Comparison of ENCODE assay signal across 10 cellular contexts in genomic region chr14:90388437-90388836, GRCh38. TPM values are rescaled to one million over a fixed set of nuclear protein-coding genes. Genes with fewer than 3 reads are reported as not detected.
A peak's percentile ranks its signal among the peaks of the same experiment; 100 is the strongest.
DNase-seq lines count a peak whose midpoint lies in the region; ATAC-seq, FAIRE-seq and TF ChIP-seq lines count a peak whose summit lies in the region.
"Had no signal": no experiment of that assay in that cellular context is flagged by ENCODE, and none has a peak within 500 bp of the region (broad histone marks: within the 10 kb centered on the region; RNA-seq: fewer than 3 reads in every experiment).

No MANE protein-coding gene starts in this region.

- in situ Hi-C loops in Caki2 (cut with HindIII; ENCODE audit: low pct_unique_long_range_greater_than_20kb, low sequenced_read_pairs): no loop called here
- in situ Hi-C loops in astrocyte of the spinal cord (cut with HindIII; ENCODE audit: low sequenced_read_pairs): no loop called here
- in situ Hi-C loops in HepG2 (cut with HindIII; ENCODE audit: extremely low pct_ligation_motif_present, low pct_unique_long_range_greater_than_20kb): no loop called here

- intact Hi-C loops in HepG2 (cut with micrococcal nuclease; ENCODE audit: unreplicated experiment): no loop called here

- no peak overlapping the region for H3K9ac ChIP-seq in HepG2 (ENCODE audit: insufficient read depth, low read depth, low read length)

- no peak for TF ChIP-seq RAD21 in HepG2 (CRISPR knock-in tag; IDR thresholded peaks at IDR 0.05)

- H3K9me3 ChIP-seq in HepG2 (ENCODE audit: low read length): no peaks in the 10 kb centered on the region

- POLR2A ChIA-PET in HepG2 (lab: Yijun Ruan, JAX): interaction anchor here (8.4 kb wide), 1 partner anchor 8 kb away, joined by 105 read pairs; the partner anchor contains the start of gene CALM1

- no peak overlapping the region for H3K27ac ChIP-seq in HepG2 (ENCODE audit: extremely low read length, insufficient read depth, low read length)

- H2AFZ ChIP-seq in HepG2 (ENCODE audit: low read length): no peak overlapping the region

- peaks cover 28% of the 10 kb centered on the region for H3K4me1 ChIP-seq in HepG2 (ENCODE audit: insufficient read depth, low read length)

- DNase-seq in Caki2 (ENCODE audit: low read depth) (peak; percentile 61), HPDE6-E6E7 (ENCODE audit: extremely low spot score) (peak; percentile 76), astrocyte of the spinal cord (ENCODE audit: low read depth, low spot score) (peak; percentile 77), HepG2 (ENCODE audit: low spot score) (no peak), NCI-H2081 (lab: John Stamatoyannopoulos, UW) (no peak), DMS114 treated with DMSO at 0.1 percent for 48 hours (lab: John Stamatoyannopoulos, UW; ENCODE audit: unreplicated experiment) (no peak), CD1c-positive myeloid dendritic cell (ENCODE audit: extremely low spot score) (no peak)
- no peak for DNase-seq in stimulated activated naive CD4-positive, alpha-beta T cell treated with Interleukin-2 at 50 U/mL for 16 hours (lab: John Stamatoyannopoulos, UW)

- no peak for ATAC-seq in HepG2
- ATAC-seq: Right ventricle myocardium inferior had no signal

- no peak for TF ChIP-seq POLR2A in HepG2 (IDR thresholded peaks at IDR 0.05; ENCODE audit: insufficient read depth in 1 of 2, low read depth in 2 of 2, low read length in 2 of 2)

- peaks cover 0 to 5% of the 10 kb centered on the region in 2 experiments; a peak in 1 of 5 replicates for H3K27me3 ChIP-seq in HepG2 (ENCODE audit: control insufficient read depth in 1 of 2, insufficient read depth in 2 of 2, low read length in 2 of 2)

- no peak for FAIRE-seq in HepG2 (lab: Jason Lieb, UNC)
- FAIRE-seq: GM18507 had no signal

- no peak overlapping the region for H3K4me2 ChIP-seq in HepG2 (ENCODE audit: low read depth, low read length)

- H3K4me3 ChIP-seq in astrocyte of the spinal cord (ENCODE audit: low read depth, low read length) (no peak overlapping the region), HepG2 (replicated peaks in 1 of 3; ENCODE audit: insufficient read depth in 1 of 3, low read depth in 2 of 3, low read length in 3 of 3) (no peak overlapping the region)

- no peak for TF ChIP-seq CTCF in astrocyte of the spinal cord (IDR thresholded peaks at IDR 0.05; ENCODE audit: low read depth, low read length)
- no peak for TF ChIP-seq CTCF in HepG2 (CRISPR knock-in tag; IDR thresholded peaks at IDR 0.05)

- WGBS in HepG2 (ENCODE audit: low lambda C conversion rate): 54% methylated on average over 4 of the region's 4 CpGs

- H3K79me2 ChIP-seq in HepG2 (ENCODE audit: insufficient read depth, low read length): no peaks in the 10 kb centered on the region

- H4K20me1 ChIP-seq in HepG2 (ENCODE audit: insufficient read depth, low read length): no peaks in the 10 kb centered on the region

- TF ChIP-seq EP300 in HepG2 (IDR thresholded peaks at IDR 0.05; ENCODE audit: low read depth in 2 of 2, low read length in 2 of 2) (no peak), HepG2 (CRISPR knock-in tag; IDR thresholded peaks at IDR 0.05; ENCODE audit: borderline replicate concordance) (no peak)

- H3K36me3 ChIP-seq in HepG2 (replicated peaks in 1 of 2; ENCODE audit: control insufficient read depth in 1 of 2, insufficient read depth in 2 of 2, low read length in 2 of 2): no peaks in the 10 kb centered on the region

- CTCF ChIA-PET in HepG2 (lab: Yijun Ruan, JAX; ENCODE audit: low intra/inter-chr PET ratio, low total read pairs): no interaction called here

- no TSS peak for BruUV-seq in HepG2 (replicated peaks; lab: Mats Ljungman, UMichigan)

TF ChIP-seq in HepG2, 621 proteins besides CTCF, POLR2A, EP300 and RAD21:
- TF ChIP-seq STAG1 (CRISPR knock-in tag; IDR thresholded peaks at IDR 0.05): no peak
- TF ChIP-seq FOSL2 (CRISPR knock-in tag; IDR thresholded peaks at IDR 0.05): peak; percentile 38; the same call in 1 of the 2 replicates
- TF ChIP-seq ZSCAN9 (CRISPR knock-in tag; IDR thresholded peaks at IDR 0.05; ENCODE audit: borderline replicate concordance): no peak
- 0 out of 2 replicates have a peak, but pooled peaks have one; percentile 70 for TF ChIP-seq NFE2 (CRISPR knock-in tag; IDR thresholded peaks at IDR 0.05)
- no peak for TF ChIP-seq KMT2A (CRISPR knock-in tag; IDR thresholded peaks at IDR 0.05)
- peak; percentile 100 for TF ChIP-seq MAFF (IDR thresholded peaks at IDR 0.05; ENCODE audit: low read depth, low read length)
- TF ChIP-seq KDM3A (CRISPR knock-in tag; IDR thresholded peaks at IDR 0.05; ENCODE audit: low read depth): no peak
- TF ChIP-seq MAFG (CRISPR knock-in tag; IDR thresholded peaks at IDR 0.05): peak; percentile 90
- peak; percentile 100 for TF ChIP-seq MAFK (conservative IDR thresholded peaks at IDR 0.05 in 1 of 2, IDR thresholded peaks at IDR 0.05 in 1 of 2; ENCODE audit: low read length in 2 of 2)
- peak; percentile 95 for TF ChIP-seq NFE2L2 (IDR thresholded peaks at IDR 0.05; ENCODE audit: low read length)

RNA-seq across cellular contexts. Expression of gene CALM1, which starts 8.4 kb away (rescaled TPM):
- 308 and 396 TPM in 2 replicates for total RNA-seq in Caki2 (2014; rRNA removed; shearing (Covaris generic); ENCODE audit: low replicate concordance)
- 238 and 346 TPM in 2 replicates for total RNA-seq in HepG2 (2016; rRNA removed; fragmentation: Illumina TruSeq; extraction: Trizol)
- 29.6 and 47.4 TPM in 2 replicates for total RNA-seq in HepG2 (2016; cell fraction: cytosol; rRNA removed; fragmentation: Illumina TruSeq; extraction: Trizol; ENCODE audit: low read depth)
- total RNA-seq in HepG2 (2016; cell fraction: insoluble cytoplasmic fraction; rRNA removed; fragmentation: Illumina TruSeq; extraction: Trizol): 242 and 366 TPM in 2 replicates
- 98.2 and 111 TPM in 2 replicates for total RNA-seq in HepG2 (2016; cell fraction: membrane; rRNA removed; fragmentation: Illumina TruSeq; extraction: Trizol)
- total RNA-seq in HepG2 (2016; cell fraction: nucleus; rRNA removed; fragmentation: Illumina TruSeq; extraction: Trizol): 91.7 and 108 TPM in 2 replicates
- polyA plus RNA-seq in HepG2 (2011; rRNA removed): 80.5 and 110 TPM in 2 replicates
- 96.0 and 112 TPM in 2 replicates for polyA plus RNA-seq in HepG2 (2011; cell fraction: cytosol; rRNA removed)
- 50.1 and 52.3 TPM in 2 replicates for polyA plus RNA-seq in HepG2 (2011; cell fraction: nucleus; rRNA removed)
- 119 and 120 TPM in 2 replicates for polyA plus RNA-seq in HepG2 (2012)
- polyA plus RNA-seq in HepG2 (2016; cell fraction: cytosol; fragmentation: Illumina TruSeq; extraction: Trizol; ENCODE audit: low read depth): 40.5 and 51.9 TPM in 2 replicates
- polyA plus RNA-seq in HepG2 (2016; cell fraction: insoluble cytoplasmic fraction; fragmentation: Illumina TruSeq; extraction: Trizol; ENCODE audit: low read depth): 366 and 395 TPM in 2 replicates
- polyA plus RNA-seq in HepG2 (2016; cell fraction: membrane; fragmentation: Illumina TruSeq; extraction: Trizol; ENCODE audit: low read depth): 92.6 and 101 TPM in 2 replicates
- 160 and 164 TPM in 2 replicates for polyA plus RNA-seq in HepG2 (2016; cell fraction: nucleus; fragmentation: Illumina TruSeq; extraction: Trizol; ENCODE audit: insufficient read depth, low read depth)
- polyA minus RNA-seq in HepG2 (2011; rRNA and poly(A)+ RNA removed; ENCODE audit: low replicate concordance): 189 and 213 TPM in 2 replicates
- polyA minus RNA-seq in HepG2 (2011; cell fraction: cytosol; rRNA and poly(A)+ RNA removed): 93.2 and 109 TPM in 2 replicates
- polyA minus RNA-seq in HepG2 (2011; cell fraction: nucleus; rRNA and poly(A)+ RNA removed): 128 and 155 TPM in 2 replicates

RNA-seq across cellular contexts. Expression of gene NRDE2, which starts 56.7 kb away (rescaled TPM):
- 9.3 and 12.6 TPM in 2 replicates for total RNA-seq in Caki2 (2014; rRNA removed; shearing (Covaris generic); ENCODE audit: low replicate concordance)
- 12.5 and 16.9 TPM in 2 replicates for total RNA-seq in HepG2 (2016; rRNA removed; fragmentation: Illumina TruSeq; extraction: Trizol)
- 2.5 and 3.0 TPM in 2 replicates for total RNA-seq in HepG2 (2016; cell fraction: cytosol; rRNA removed; fragmentation: Illumina TruSeq; extraction: Trizol; ENCODE audit: low read depth)
- 14.5 and 15.2 TPM in 2 replicates for total RNA-seq in HepG2 (2016; cell fraction: insoluble cytoplasmic fraction; rRNA removed; fragmentation: Illumina TruSeq; extraction: Trizol)
- total RNA-seq in HepG2 (2016; cell fraction: membrane; rRNA removed; fragmentation: Illumina TruSeq; extraction: Trizol): 3.4 and 3.9 TPM in 2 replicates
- total RNA-seq in HepG2 (2016; cell fraction: nucleus; rRNA removed; fragmentation: Illumina TruSeq; extraction: Trizol): 19.1 and 19.5 TPM in 2 replicates
- polyA plus RNA-seq in HepG2 (2011; rRNA removed): 5.6 TPM in 2 replicates
- polyA plus RNA-seq in HepG2 (2011; cell fraction: cytosol; rRNA removed): 4.7 and 5.4 TPM in 2 replicates
- polyA plus RNA-seq in HepG2 (2011; cell fraction: nucleus; rRNA removed): 12.3 and 13.4 TPM in 2 replicates
- 5.2 and 6.2 TPM in 2 replicates for polyA plus RNA-seq in HepG2 (2012)
- 0.38 and 0.41 TPM in 2 replicates for polyA plus RNA-seq in HepG2 (2016; cell fraction: cytosol; fragmentation: Illumina TruSeq; extraction: Trizol; ENCODE audit: low read depth)
- polyA plus RNA-seq in HepG2 (2016; cell fraction: insoluble cytoplasmic fraction; fragmentation: Illumina TruSeq; extraction: Trizol; ENCODE audit: low read depth): 9.6 and 10.3 TPM in 2 replicates
- polyA plus RNA-seq in HepG2 (2016; cell fraction: membrane; fragmentation: Illumina TruSeq; extraction: Trizol; ENCODE audit: low read depth): 0.86 and 0.92 TPM in 2 replicates
- polyA plus RNA-seq in HepG2 (2016; cell fraction: nucleus; fragmentation: Illumina TruSeq; extraction: Trizol; ENCODE audit: insufficient read depth, low read depth): 14.5 and 18.6 TPM in 2 replicates
- 9.4 and 26.4 TPM in 2 replicates for polyA minus RNA-seq in HepG2 (2011; rRNA and poly(A)+ RNA removed; ENCODE audit: low replicate concordance)
- polyA minus RNA-seq in HepG2 (2011; cell fraction: cytosol; rRNA and poly(A)+ RNA removed): 3.1 and 3.3 TPM in 2 replicates
- polyA minus RNA-seq in HepG2 (2011; cell fraction: nucleus; rRNA and poly(A)+ RNA removed): 24.8 and 25.6 TPM in 2 replicates

Comparison
In these comparisons a context has a peak if more than half of its experiments do, and no peak if none do; other contexts are left out.
1. DNase-seq: peak in Caki2 (single experiment), HPDE6-E6E7 (single experiment) and astrocyte of the spinal cord (single experiment); none in HepG2 (single experiment), stimulated activated naive CD4-positive, alpha-beta T cell treated with Interleukin-2 at 50 U/mL for 16 hours (single experiment), NCI-H2081 (0 of 2), DMS114 treated with DMSO at 0.1 percent for 48 hours (single experiment) and CD1c-positive myeloid dendritic cell (single experiment).